8 cellular contexts compared by ENCODE assay signal in the genomic region with DNA sequence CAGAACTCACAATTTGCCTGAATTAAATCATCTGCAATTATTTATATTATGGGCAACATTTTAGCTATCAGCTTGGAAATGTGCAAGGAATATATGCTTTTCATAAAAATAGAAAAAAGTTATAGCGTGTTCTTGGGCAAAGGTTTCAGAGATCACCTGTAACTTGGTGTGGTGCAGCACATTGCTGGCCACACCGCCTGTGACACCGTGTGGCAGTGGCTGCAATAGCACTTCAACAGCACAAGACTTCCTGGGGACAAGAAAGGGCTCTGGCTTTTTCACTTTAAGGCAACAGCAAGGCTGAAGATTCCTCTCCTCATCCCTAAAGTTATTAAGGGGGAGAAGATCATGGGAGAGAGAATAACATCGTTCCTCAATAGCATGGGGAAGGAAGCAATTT. TPM values are rescaled to one million over a fixed set of nuclear protein-coding genes. Genes with fewer than 3 reads are reported as not detected.
A peak's percentile ranks its signal among the peaks of the same experiment; 100 is the strongest.
DNase-seq lines count a peak whose midpoint lies in the region; ATAC-seq and TF ChIP-seq lines count a peak whose summit lies in the region.

No MANE protein-coding gene starts in this region.

- POLR2A ChIA-PET in BJ (lab: Charles Lee) (no interaction called here), WTC11 (lab: Charles Lee) (no interaction called here)

- H2BK15ac ChIP-seq in mesenchymal stem cell (ENCODE audit: low read depth, poor library complexity, severe bottlenecking) = no peak overlapping the region

- no peaks in the 10 kb centered on the region for H3K79me1 ChIP-seq in mesenchymal stem cell (replicated peaks; ENCODE audit: low read length, poor library complexity, severe bottlenecking)

- CTCF ChIA-PET in BJ (lab: Yijun Ruan, JAX) = interaction anchor here (1.1 kb wide), 2 partner anchors 86 to 158 kb away, joined by 3 to 4 read pairs; no protein-coding TSS in a partner anchor
- CTCF ChIA-PET in WTC11 (lab: Charles Lee) = no interaction called here

- no peak overlapping the region for H2AFZ ChIP-seq in mesenchymal stem cell (ENCODE audit: low read depth, low read length)

- H3K9ac ChIP-seq in mesenchymal stem cell (ENCODE audit: low read length) = no peak overlapping the region

- no peaks in the 10 kb centered on the region for H3K36me3 Mint-ChIP-seq in WTC11
- H3K36me3 Mint-ChIP-seq in T-helper 2 cell treated with Interferon-gamma antibody and Interleukin-4, amounts not matched to agents 5 μg/mL and 100 μg/mL, for 36 hours (ENCODE audit: low read depth) = no peaks in the 10 kb centered on the region

- H2BK12ac ChIP-seq in mesenchymal stem cell (ENCODE audit: low read length in 2 of 2) = no peak overlapping the region

- H3K4me3 ChIP-seq in BJ (ENCODE audit: low read depth, low read length) (no peak overlapping the region), mesenchymal stem cell (ENCODE audit: insufficient read depth in 1 of 2, low read depth in 1 of 2, low read length in 2 of 2) (no peak overlapping the region)

- H3K36me3 ChIP-seq in BJ (ENCODE audit: control insufficient read depth, insufficient read depth, low read length) (no peaks in the 10 kb centered on the region), mesenchymal stem cell (ENCODE audit: control insufficient read depth in 1 of 2, insufficient read depth in 2 of 2, low read depth in 1 of 2, low read length in 2 of 2) (no peaks in the 10 kb centered on the region)

- ATAC-seq in GM19351 (IDR thresholded peaks at IDR 0.05; ENCODE audit: unreplicated experiment) (peak; percentile 97), WTC11 (peak; percentile 99)

- H3K14ac ChIP-seq in mesenchymal stem cell (ENCODE audit: low read length in 2 of 2) = no peak overlapping the region

- 32% methylated on average over 3 of the region's 4 CpGs for WGBS in mesenchymal stem cell

- peaks cover 7% of the 10 kb centered on the region for H3K4me1 Mint-ChIP-seq in WTC11
- no peaks in the 10 kb centered on the region for H3K4me1 Mint-ChIP-seq in T-helper 2 cell treated with Interferon-gamma antibody and Interleukin-4, amounts not matched to agents 5 μg/mL and 100 μg/mL, for 36 hours (ENCODE audit: low read depth)

- H4K8ac ChIP-seq in mesenchymal stem cell (ENCODE audit: low read length) = no peak overlapping the region

- DNase-seq in BJ (ENCODE audit: low read depth) = no peak
- DNase-seq in WTC11 (ENCODE audit: low spot score) = peak; percentile 50
- DNase-seq in T-helper 2 cell treated with Interferon-gamma antibody and Interleukin-4, amounts not matched to agents 5 μg/mL and 100 μg/mL, for 36 hours (ENCODE audit: low spot score) = no peak
- DNase-seq in T-helper 9 cell = no peak
- no peak for DNase-seq in dermis blood vessel endothelial cell
- DNase-seq in mesenchymal stem cell = no peak

- no peak overlapping the region for H3K4me2 ChIP-seq in mesenchymal stem cell (ENCODE audit: low read length, poor library complexity, severe bottlenecking)

- H3K27me3 Mint-ChIP-seq in WTC11 (ENCODE audit: low read depth) = no peaks in the 10 kb centered on the region
- H3K27me3 Mint-ChIP-seq in T-helper 2 cell treated with Interferon-gamma antibody and Interleukin-4, amounts not matched to agents 5 μg/mL and 100 μg/mL, for 36 hours (ENCODE audit: low read depth) = no peaks in the 10 kb centered on the region

- H3K9me3 Mint-ChIP-seq in WTC11 = peaks cover 3% of the 10 kb centered on the region
- no peaks in the 10 kb centered on the region for H3K9me3 Mint-ChIP-seq in T-helper 2 cell treated with Interferon-gamma antibody and Interleukin-4, amounts not matched to agents 5 μg/mL and 100 μg/mL, for 36 hours

- no peak overlapping the region for H3K27ac Mint-ChIP-seq in WTC11
- no peak overlapping the region for H3K27ac Mint-ChIP-seq in T-helper 2 cell treated with Interferon-gamma antibody and Interleukin-4, amounts not matched to agents 5 μg/mL and 100 μg/mL, for 36 hours

- H2BK5ac ChIP-seq in mesenchymal stem cell (ENCODE audit: low read depth, low read length, poor library complexity, severe bottlenecking) = no peak overlapping the region

- no peak overlapping the region for H3K4ac ChIP-seq in mesenchymal stem cell (ENCODE audit: low read depth in 1 of 2, low read length in 2 of 2)

- H3K9me3 ChIP-seq in mesenchymal stem cell (ENCODE audit: control insufficient read depth, low read length) = peaks cover 11% of the 10 kb centered on the region

- TF ChIP-seq RAD21 in Ishikawa (IDR thresholded peaks at IDR 0.05; ENCODE audit: low read depth) = peak; percentile 30; the same call in 1 of the 2 replicates

- H3K4me3 Mint-ChIP-seq in WTC11 = no peak overlapping the region
- H3K4me3 Mint-ChIP-seq in T-helper 2 cell treated with Interferon-gamma antibody and Interleukin-4, amounts not matched to agents 5 μg/mL and 100 μg/mL, for 36 hours = no peak overlapping the region

- no peak overlapping the region for H3K18ac ChIP-seq in mesenchymal stem cell (ENCODE audit: low read depth in 1 of 2, low read length in 2 of 2)

- no peak overlapping the region for H2AK5ac ChIP-seq in mesenchymal stem cell (ENCODE audit: low read length, severe bottlenecking)

- no peak overlapping the region for H3K23ac ChIP-seq in mesenchymal stem cell (ENCODE audit: low read length in 2 of 2)

- no peaks in the 10 kb centered on the region for H3K27me3 ChIP-seq in BJ (ENCODE audit: control insufficient read depth, insufficient read depth, low read length)
- no peaks in the 10 kb centered on the region for H3K27me3 ChIP-seq in mesenchymal stem cell (ENCODE audit: control insufficient read depth in 1 of 2, insufficient read depth in 1 of 2, low read length in 2 of 2)

- TF ChIP-seq CTCF in BJ (IDR thresholded peaks at IDR 0.05; ENCODE audit: insufficient read depth, low read depth, low read length) = peak; percentile 33; the same call in 1 of the 2 replicates
- TF ChIP-seq CTCF in WTC11 (IDR thresholded peaks at IDR 0.05) = peak; percentile 34; the same call in 1 of the 2 replicates

- no peak overlapping the region for H3K27ac ChIP-seq in mesenchymal stem cell (ENCODE audit: low read length, poor library complexity, severe bottlenecking)

- H2BK120ac ChIP-seq in mesenchymal stem cell (ENCODE audit: low read depth, low read length) = no peak overlapping the region

- H4K91ac ChIP-seq in mesenchymal stem cell (ENCODE audit: low read length) = no peak overlapping the region

- no peaks in the 10 kb centered on the region for H3K4me1 ChIP-seq in mesenchymal stem cell (ENCODE audit: control insufficient read depth, insufficient read depth, low read depth, low read length)

- no peak for TF ChIP-seq EP300 in Ishikawa (IDR thresholded peaks at IDR 0.05; ENCODE audit: borderline replicate concordance)

TF ChIP-seq in Ishikawa, 13 proteins besides CTCF, POLR2A, EP300 and RAD21 (continues in another document):
- no peak for TF ChIP-seq FOXM1 (IDR thresholded peaks at IDR 0.05; ENCODE audit: borderline replicate concordance, low read depth)
- no peak for TF ChIP-seq TCF12 (IDR thresholded peaks at IDR 0.05; ENCODE audit: low read depth)
- TF ChIP-seq TEAD4 (IDR thresholded peaks at IDR 0.05) = no peak
- no peak for TF ChIP-seq ZBTB7A (IDR thresholded peaks at IDR 0.05; ENCODE audit: low read depth)

TF ChIP-seq in WTC11, 78 proteins besides CTCF, POLR2A, EP300 and RAD21:
- TF ChIP-seq HMGA2 (CRISPR knock-in tag; IDR thresholded peaks at IDR 0.05) = no peak
- TF ChIP-seq MXD4 (CRISPR knock-in tag; IDR thresholded peaks at IDR 0.05; ENCODE audit: borderline replicate concordance) = no peak

RNA-seq across cellular contexts. Expression of a gene that starts 14.8 kb away (rescaled TPM):
- polyA plus RNA-seq in BJ (2011; rRNA removed) = not detected in 2 replicates
- polyA minus RNA-seq in BJ (2011; rRNA and poly(A)+ RNA removed) = not detected in 2 replicates
- total RNA-seq in WTC11 (2021) (0.11 to 0.22 TPM in 2 of 3 replicates, not detected in the other), dermis blood vessel endothelial cell (0.17 TPM in 1 of 2 replicates, not detected in the other)
- not detected for polyA plus RNA-seq in mesenchymal stem cell (2013, experiment 1 of 2)
- polyA plus RNA-seq in mesenchymal stem cell (2013, experiment 2 of 2) = not detected

RNA-seq across cellular contexts. Expression of a gene that starts 26.2 kb away (rescaled TPM):
- polyA plus RNA-seq in BJ (2011; rRNA removed) = not detected in 2 replicates
- not detected in 2 replicates for polyA minus RNA-seq in BJ (2011; rRNA and poly(A)+ RNA removed)
- total RNA-seq in WTC11 (2021) (not detected in 3 replicates), dermis blood vessel endothelial cell (not detected in 2 replicates)
- polyA plus RNA-seq in mesenchymal stem cell (2013, experiment 1 of 2) = not detected
- polyA plus RNA-seq in mesenchymal stem cell (2013, experiment 2 of 2) = not detected

RNA-seq across cellular contexts. Expression of a gene that starts 32.5 kb away (rescaled TPM):
- polyA plus RNA-seq in BJ (2011; rRNA removed) = 0.06 TPM in 1 of 2 replicates, not detected in the other
- polyA minus RNA-seq in BJ (2011; rRNA and poly(A)+ RNA removed) = not detected in 2 replicates
- total RNA-seq in WTC11 (2021) (0.37 to 1.3 TPM (median 0.53 TPM) in 3 replicates), dermis blood vessel endothelial cell (not detected in 2 replicates)
- polyA plus RNA-seq in mesenchymal stem cell (2013, experiment 1 of 2) = not detected
- polyA plus RNA-seq in mesenchymal stem cell (2013, experiment 2 of 2) = not detected
